31 cellular contexts compared by ENCODE assay signal in genomic region chr16:1560866-1561265, GRCh38. TPM values are rescaled to one million over a fixed set of nuclear protein-coding genes. Genes with fewer than 3 reads are reported as not detected.
A peak's percentile ranks its signal among the peaks of the same experiment; 100 is the strongest.
DNase-seq lines count a peak whose midpoint lies in the region; ATAC-seq and TF ChIP-seq lines count a peak whose summit lies in the region.
"Had no signal": no experiment of that assay in that cellular context is flagged by ENCODE, and none has a peak within 500 bp of the region (broad histone marks: within the 10 kb centered on the region; RNA-seq: fewer than 3 reads in every experiment).

No MANE protein-coding gene starts in this region.

- peaks cover 6% of the 10 kb centered on the region for H3K36me3 ChIP-seq in CD4-positive, CD25-positive, alpha-beta regulatory T cell (ENCODE audit: control insufficient read depth, insufficient read depth, low read length)
- no peaks in the 10 kb centered on the region for H3K36me3 ChIP-seq in mucosa of descending colon (ENCODE audit: low read depth)

- peak overlapping the region; percentile 31 for H3K27ac Mint-ChIP-seq in activated T-cell treated with anti-CD3 and anti-CD28 coated beads, Interleukin-2, amount 50 U/mL, for 24 hours
- peak overlapping the region; percentile 48 to 94 (median 62) for H3K27ac Mint-ChIP-seq in CD4-positive, CD25-positive, alpha-beta regulatory T cell
- H3K27ac Mint-ChIP-seq in T-helper 17 cell, result peak overlapping the region; percentile 94
- peak overlapping the region; percentile 62 for H3K27ac Mint-ChIP-seq in endothelial cell (ENCODE audit: unreplicated experiment)
- H3K27ac Mint-ChIP-seq: activated T-helper 2 cell treated with anti-CD3 and anti-CD28 coated beads, Interferon-gamma antibody, Interleukin-2, Interleukin-4, amounts not matched to agents 10 μg/mL and 5 μg/mL and 100 μg/mL, durations not matched to agents 14 hours and 24 hours and 36 hours had no signal

- intact Hi-C loops in mucosa of descending colon (cut with DNase I, micrococcal nuclease), result no loop called here

- TF ChIP-seq CTCF in endothelial cell (IDR thresholded peaks at IDR 0.05; ENCODE audit: unreplicated experiment) (no peak), mucosa of descending colon (IDR thresholded peaks at IDR 0.05) (no peak), coronary artery (IDR thresholded peaks at IDR 0.05) (no peak)

- H3K27me3 Mint-ChIP-seq in activated T-cell treated with anti-CD3 and anti-CD28 coated beads, Interleukin-2, amount 50 U/mL, for 24 hours, result no peaks in the 10 kb centered on the region
- H3K27me3 Mint-ChIP-seq in CD4-positive, CD25-positive, alpha-beta regulatory T cell, result no peaks in the 10 kb centered on the region
- no peaks in the 10 kb centered on the region for H3K27me3 Mint-ChIP-seq in T-helper 17 cell
- H3K27me3 Mint-ChIP-seq in endothelial cell (ENCODE audit: unreplicated experiment), result peaks cover 6% of the 10 kb centered on the region

- H3K27me3 ChIP-seq in CD4-positive, CD25-positive, alpha-beta regulatory T cell (ENCODE audit: control insufficient read depth, insufficient read depth, low read length), result no peaks in the 10 kb centered on the region
- H3K27me3 ChIP-seq: brain microvascular endothelial cell, dorsolateral prefrontal cortex, pancreas had no signal

- DNase-seq in activated T-cell treated with anti-CD3 and anti-CD28 coated beads, Interleukin-2, amount 50 U/mL, for 24 hours, result no peak
- no peak for DNase-seq in activated T-cell treated with anti-CD3 and anti-CD28 coated beads, Interleukin-2, amount 50 U/mL, for 1 hour
- DNase-seq in CD4-positive, CD25-positive, alpha-beta regulatory T cell, result no peak
- DNase-seq in T-helper 17 cell (no peak), endothelial cell (ENCODE audit: low spot score) (no peak), mucosa of descending colon (no peak), coronary artery (ENCODE audit: low spot score) (no peak), Ammon's horn (ENCODE audit: low spot score) (no peak)
- DNase-seq: activated CD4-positive, alpha-beta T cell treated with anti-CD3 and anti-CD28 coated beads for 48 hours; amniotic stem cell; brain microvascular endothelial cell; dorsolateral prefrontal cortex; EL; foreskin melanocyte; Kasumi-1; NCI-H1417; NCI-H2081; NCI-H526; NK-92 treated with Interleukin-12 subunit alpha and Interleukin-12 subunit beta, amount 100 ng/mL, for 24 hours; pancreas; PC-9; SHP77; stimulated activated naive CD4-positive, alpha-beta T cell; T1000 had no signal

- H3K4me1 ChIP-seq in CD4-positive, CD25-positive, alpha-beta regulatory T cell (ENCODE audit: control insufficient read depth, insufficient read depth, low read length, poor library complexity, severe bottlenecking), result peaks cover 17% of the 10 kb centered on the region
- no peaks in the 10 kb centered on the region for H3K4me1 ChIP-seq in mucosa of descending colon (ENCODE audit: low read depth)
- H3K4me1 ChIP-seq: A549, pancreas had no signal

- peaks cover 24% of the 10 kb centered on the region for H3K36me3 Mint-ChIP-seq in activated T-cell treated with anti-CD3 and anti-CD28 coated beads, Interleukin-2, amount 50 U/mL, for 24 hours (ENCODE audit: low read depth)
- H3K36me3 Mint-ChIP-seq in CD4-positive, CD25-positive, alpha-beta regulatory T cell, result peaks cover 8% of the 10 kb centered on the region
- H3K36me3 Mint-ChIP-seq in T-helper 17 cell (ENCODE audit: low read depth) (peaks cover 3% of the 10 kb centered on the region), endothelial cell (ENCODE audit: low read depth, unreplicated experiment) (peaks cover 30% of the 10 kb centered on the region)

- no peak overlapping the region for H3K27ac ChIP-seq in CD4-positive, CD25-positive, alpha-beta regulatory T cell (ENCODE audit: insufficient read depth, low read length, poor library complexity, severe bottlenecking)
- H3K27ac ChIP-seq in coronary artery, result no peak overlapping the region
- H3K27ac ChIP-seq: A549, brain microvascular endothelial cell, dorsolateral prefrontal cortex, pancreas, PC-9, VCaP had no signal

- no peaks in the 10 kb centered on the region for H3K9me3 ChIP-seq in CD4-positive, CD25-positive, alpha-beta regulatory T cell (ENCODE audit: control insufficient read depth in 2 of 2, low read length in 2 of 2)
- H3K9me3 ChIP-seq in T-helper 17 cell (ENCODE audit: control insufficient read depth, low read length, poor library complexity, severe bottlenecking) (no peaks in the 10 kb centered on the region), mucosa of descending colon (no peaks in the 10 kb centered on the region)
- H3K9me3 ChIP-seq: A549, pancreas had no signal

- no peak for ATAC-seq in CD4-positive, CD25-positive, alpha-beta regulatory T cell (ENCODE audit: low read depth in 2 of 2)
- ATAC-seq in T-helper 17 cell (no peak), mucosa of descending colon (no peak)
- ATAC-seq: A549, pancreas had no signal

- H3K4me1 Mint-ChIP-seq in activated T-cell treated with anti-CD3 and anti-CD28 coated beads, Interleukin-2, amount 50 U/mL, for 24 hours (ENCODE audit: low read depth), result peaks cover 34% of the 10 kb centered on the region
- peaks cover 5 to 34% (median 9%) of the 10 kb centered on the region in 4 donors for H3K4me1 Mint-ChIP-seq in CD4-positive, CD25-positive, alpha-beta regulatory T cell
- H3K4me1 Mint-ChIP-seq in T-helper 17 cell (peaks cover 24% of the 10 kb centered on the region), endothelial cell (ENCODE audit: unreplicated experiment) (peaks cover 32% of the 10 kb centered on the region)

- H3K4me3 Mint-ChIP-seq in activated T-cell treated with anti-CD3 and anti-CD28 coated beads, Interleukin-2, amount 50 U/mL, for 24 hours, result no peak overlapping the region
- peak overlapping the region in 2 of 4 donors; percentile 3 to 26 for H3K4me3 Mint-ChIP-seq in CD4-positive, CD25-positive, alpha-beta regulatory T cell
- peak overlapping the region; percentile 63 for H3K4me3 Mint-ChIP-seq in T-helper 17 cell
- H3K4me3 Mint-ChIP-seq in endothelial cell (ENCODE audit: unreplicated experiment), result no peak overlapping the region

- no peaks in the 10 kb centered on the region for H3K9me3 Mint-ChIP-seq in activated T-cell treated with anti-CD3 and anti-CD28 coated beads, Interleukin-2, amount 50 U/mL, for 24 hours
- no peaks in the 10 kb centered on the region for H3K9me3 Mint-ChIP-seq in CD4-positive, CD25-positive, alpha-beta regulatory T cell
- H3K9me3 Mint-ChIP-seq in endothelial cell (ENCODE audit: unreplicated experiment), result no peaks in the 10 kb centered on the region
- H3K9me3 Mint-ChIP-seq: activated T-helper 2 cell treated with anti-CD3 and anti-CD28 coated beads, Interferon-gamma antibody, Interleukin-2, Interleukin-4, amounts not matched to agents 10 μg/mL and 5 μg/mL and 100 μg/mL, durations not matched to agents 14 hours and 24 hours and 36 hours had no signal

- H3K4me3 ChIP-seq in CD4-positive, CD25-positive, alpha-beta regulatory T cell (ENCODE audit: low read depth, low read length), result no peak overlapping the region
- no peak overlapping the region for H3K4me3 ChIP-seq in mucosa of descending colon
- no peak overlapping the region for H3K4me3 ChIP-seq in coronary artery
- H3K4me3 ChIP-seq: A549, dorsolateral prefrontal cortex, lung, pancreas, PC-9, skin epidermis had no signal

RNA-seq across cellular contexts. Expression of gene TMEM204, which starts 27.4 kb away (rescaled TPM):
- 25.8 TPM for total RNA-seq in CD4-positive, CD25-positive, alpha-beta regulatory T cell
- polyA plus RNA-seq in CD4-positive, CD25-positive, alpha-beta regulatory T cell, result 10 to 100 TPM; 59.8 to 97.4 (median 69.1) TPM
- total RNA-seq in T-helper 17 cell (10 to 100 TPM; 22.2 to 23.4 TPM), endothelial cell (ENCODE audit: unreplicated experiment) (66.3 TPM), mucosa of descending colon (10 to 100 TPM in 1 of 3 donors, 1 to 10 TPM in 2; 3.4 to 10.3 (median 5.0) TPM)
- total RNA-seq: H4, PC-9 had no signal
- polyA plus RNA-seq: A549, neural cell had no signal

RNA-seq across cellular contexts. Expression of gene IFT140, which starts 51.0 kb away (rescaled TPM):
- 2.5 TPM for total RNA-seq in CD4-positive, CD25-positive, alpha-beta regulatory T cell
- polyA plus RNA-seq in CD4-positive, CD25-positive, alpha-beta regulatory T cell, result 1 to 10 TPM; 1.1 to 2.0 (median 1.5) TPM
- total RNA-seq in T-helper 17 cell (1 to 10 TPM; 5.5 to 7.9 TPM), endothelial cell (ENCODE audit: unreplicated experiment) (39.9 TPM), mucosa of descending colon (10 to 100 TPM; 16.6 to 22.7 (median 17.1) TPM)

RNA-seq across cellular contexts. Expression of gene CRAMP1, which starts 51.3 kb away (rescaled TPM):
- 30.5 TPM for total RNA-seq in CD4-positive, CD25-positive, alpha-beta regulatory T cell
- polyA plus RNA-seq in CD4-positive, CD25-positive, alpha-beta regulatory T cell, result 1 to 10 TPM in 2 of 4 donors, under 1 TPM in 2; 0.49 to 1.6 (median 1.1) TPM
- 10 to 100 TPM; 22.8 to 28.6 TPM for total RNA-seq in T-helper 17 cell
- total RNA-seq in endothelial cell (ENCODE audit: unreplicated experiment), result 46.8 TPM
- 10 to 100 TPM; 15.7 to 27.4 (median 20.6) TPM for total RNA-seq in mucosa of descending colon

Comparison
In these comparisons a context has a peak if more than half of its experiments do, and no peak if none do; other contexts are left out.
1. H3K27ac Mint-ChIP-seq: peak in every context shown above with its lines; median percentile 94 in T-helper 17 cell; 62 in CD4-positive, CD25-positive, alpha-beta regulatory T cell; 62 in endothelial cell; 31 in activated T-cell treated with anti-CD3 and anti-CD28 coated beads, Interleukin-2, amount 50 U/mL, for 24 hours.